ENCODE assay signal across 27 cellular contexts in the genomic region with DNA sequence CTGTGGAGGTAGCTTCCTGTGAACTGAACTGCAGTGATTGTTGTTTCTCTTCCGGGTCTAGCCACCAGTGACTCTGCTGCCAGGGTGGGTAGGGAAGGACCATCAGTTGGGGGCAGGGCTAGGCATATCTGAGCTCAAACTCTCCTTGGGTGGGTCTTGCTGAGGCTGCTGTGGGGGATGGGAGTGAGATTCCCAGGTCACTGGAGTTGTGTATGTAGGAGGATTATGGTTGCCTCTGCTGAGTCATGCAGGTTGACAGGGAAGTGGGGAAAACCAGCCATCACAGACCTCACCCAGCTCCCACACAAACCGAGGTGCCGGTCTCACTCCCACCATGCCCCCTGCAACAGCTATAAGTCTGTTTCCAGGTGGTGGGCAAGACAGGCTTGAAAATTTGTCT.
"Had no signal": no experiment of that assay in that cellular context is flagged by ENCODE, and none has a peak within 500 bp of the region (broad histone marks: within the 10 kb centered on the region; RNA-seq: fewer than 3 reads in every experiment).

No MANE protein-coding gene starts in this region.

- DNase-seq: activated CD4-positive, alpha-beta memory T cell treated with anti-CD3 and anti-CD28 coated beads, Interleukin-2, amount 10 ng/mL, durations not matched to agents 7 days and 5 days; activated CD4-positive, alpha-beta T cell treated with anti-CD3 and anti-CD28 coated beads, Interleukin-2, amount 10 ng/mL, durations not matched to agents 24 days and 14 days; activated CD4-positive, CD25-positive, alpha-beta regulatory T cell treated with anti-CD3 and anti-CD28 coated beads, Interleukin-2, amount 50 U/mL, for 72 hours; activated CD8-positive, alpha-beta memory T cell treated with anti-CD3 and anti-CD28 coated beads, Interleukin-2, amount 50 U/mL, for 48 hours; activated gamma-delta T cell treated with Interleukin-2 at 50 U/mL for 16 hours; activated naive CD4-positive, alpha-beta T cell treated with anti-CD3 and anti-CD28 coated beads, Interleukin-2, amount 50 U/mL, for 16 hours; activated T-cell treated with anti-CD3 and anti-CD28 coated beads, Interleukin-2, amount 50 U/mL, for 24 hours; amygdala; caudate nucleus; cortex of kidney; heart right ventricle; left cardiac atrium; left ventricle myocardium superior; ovary; stimulated activated CD4-positive, alpha-beta T cell treated with anti-CD3 and anti-CD28 coated beads, Interleukin-12 subunit alpha, Interleukin-12 subunit beta, amount 100 ng/mL, for 4 hours; stimulated activated CD4-positive, alpha-beta T cell treated with anti-CD3 and anti-CD28 coated beads, Interleukin-4, amount 100 ng/mL, for 1 hour; stimulated activated naive CD8-positive, alpha-beta T cell treated with anti-CD3 and anti-CD28 coated beads, Interleukin-15, Interleukin-2, amounts not matched to agents 100 U/mL and 50 U/mL, for 24 hours; T-helper 9 cell; testis; transverse colon had no signal

- H3K9me3 ChIP-seq: esophagus muscularis mucosa, ovary, testis, transverse colon had no signal

- H3K4me3 ChIP-seq: esophagus muscularis mucosa, heart right ventricle, ovary, skin epidermis, testis, transverse colon had no signal

- H3K27me3 ChIP-seq: esophagus muscularis mucosa, foreskin keratinocyte, heart right ventricle, ovary, testis, transverse colon had no signal

- H3K27me3 Mint-ChIP-seq: activated CD4-positive, alpha-beta memory T cell treated with anti-CD3 and anti-CD28 coated beads, Interleukin-2, amount 10 ng/mL, durations not matched to agents 7 days and 5 days; activated CD4-positive, alpha-beta T cell treated with anti-CD3 and anti-CD28 coated beads, Interleukin-2, amount 10 ng/mL, durations not matched to agents 24 days and 14 days; activated T-cell treated with anti-CD3 and anti-CD28 coated beads, Interleukin-2, amount 50 U/mL, for 24 hours; activated T-helper 17 cell treated with anti-CD3 and anti-CD28 coated beads, Interleukin-2, amount 50 U/mL, for 72 hours had no signal

- H3K4me1 Mint-ChIP-seq: activated CD4-positive, alpha-beta memory T cell treated with anti-CD3 and anti-CD28 coated beads, Interleukin-2, amount 10 ng/mL, durations not matched to agents 7 days and 5 days; activated CD4-positive, alpha-beta T cell treated with anti-CD3 and anti-CD28 coated beads, Interleukin-2, amount 10 ng/mL, durations not matched to agents 24 days and 14 days; activated T-helper 17 cell treated with anti-CD3 and anti-CD28 coated beads, Interleukin-2, amount 50 U/mL, for 72 hours; nephron had no signal

- H3K36me3 ChIP-seq: esophagus muscularis mucosa, heart right ventricle, ovary, transverse colon had no signal

- ATAC-seq: activated T-helper 17 cell treated with anti-CD3 and anti-CD28 coated beads, Interleukin-2, amount 50 U/mL, for 72 hours; foreskin keratinocyte; heart right ventricle; left cardiac atrium; left ventricle myocardium superior; sciatic nerve; stimulated activated naive CD8-positive, alpha-beta T cell treated with anti-CD3 and anti-CD28 coated beads, Interleukin-15, Interleukin-2, amounts not matched to agents 100 U/mL and 50 U/mL, for 24 hours had no signal

- H3K4me3 Mint-ChIP-seq: activated CD4-positive, alpha-beta memory T cell treated with anti-CD3 and anti-CD28 coated beads, Interleukin-2, amount 10 ng/mL, durations not matched to agents 7 days and 5 days; activated CD4-positive, alpha-beta T cell treated with anti-CD3 and anti-CD28 coated beads, Interleukin-2, amount 10 ng/mL, durations not matched to agents 24 days and 14 days; activated T-cell treated with anti-CD3 and anti-CD28 coated beads, Interleukin-2, amount 50 U/mL, for 24 hours; activated T-helper 17 cell treated with anti-CD3 and anti-CD28 coated beads, Interleukin-2, amount 50 U/mL, for 72 hours; nephron had no signal

- H3K4me1 ChIP-seq: esophagus muscularis mucosa, foreskin keratinocyte, heart right ventricle, testis, transverse colon had no signal

- H3K27ac ChIP-seq: esophagus muscularis mucosa, foreskin keratinocyte, heart right ventricle, ovary, skin epidermis, testis, transverse colon, VCaP had no signal
